In genomic region chr17:42224651-42225050, GRCh38 we compare ENCODE assay signal across 34 cellular contexts. TPM values are rescaled to one million over a fixed set of nuclear protein-coding genes. Genes with fewer than 3 reads are reported as not detected.
"Had no signal": no experiment of that assay in that cellular context is flagged by ENCODE, and none has a peak within 500 bp of the region (broad histone marks: within the 10 kb centered on the region; RNA-seq: fewer than 3 reads in every experiment).

No MANE protein-coding gene starts in this region.

- H3K27me3 Mint-ChIP-seq: activated CD8-positive, alpha-beta T cell treated with anti-CD3 and anti-CD28 coated beads for 36 hours; activated naive CD8-positive, alpha-beta T cell treated with anti-CD3 and anti-CD28 coated beads for 36 hours; natural killer cell treated with Interleukin-12 subunit alpha and Interleukin-12 subunit beta and Interleukin-15 and Interleukin-18, amount 100 ng/mL, for 72 hours; stimulated activated naive CD8-positive, alpha-beta T cell treated with anti-CD3 and anti-CD28 coated beads, Interleukin-15, amount 100 ng/mL, for 72 hours; T-cell; type B pancreatic cell had no signal

- H3K9me3 ChIP-seq: adrenal gland, body of pancreas, colonic mucosa, gastrocnemius medialis, left ventricle myocardium inferior, ovary, psoas muscle, sigmoid colon, uterus had no signal

- DNase-seq: activated CD4-positive, alpha-beta T cell treated with anti-CD3 and anti-CD28 coated beads for 48 hours; activated CD8-positive, alpha-beta T cell treated with anti-CD3 and anti-CD28 coated beads for 36 hours; activated naive CD4-positive, alpha-beta T cell; activated naive CD8-positive, alpha-beta T cell treated with anti-CD3 and anti-CD28 coated beads for 36 hours; adrenal gland; aorta; body of pancreas; cerebellar nuclear complex; colonic mucosa; dorsolateral prefrontal cortex; effector memory CD4-positive, alpha-beta T cell; erythroblast; gastrocnemius medialis; glutamatergic neuron; left ventricle myocardium inferior; mesendoderm; ovary; psoas muscle; sigmoid colon; small intestine; stimulated activated CD4-positive, alpha-beta T cell treated with anti-CD3 and anti-CD28 coated beads, Interleukin-4, amount 100 ng/mL, for 24 hours; stimulated activated naive CD8-positive, alpha-beta T cell treated with anti-CD3 and anti-CD28 coated beads, Interleukin-15, amount 100 ng/mL, for 72 hours; substantia nigra; T-cell; T-helper 9 cell; uterus had no signal

- H3K27me3 ChIP-seq: adrenal gland, body of pancreas, colonic mucosa, dorsolateral prefrontal cortex, gastrocnemius medialis, ovary, sigmoid colon, uterus had no signal

- H3K36me3 ChIP-seq: colonic mucosa, ovary, uterus had no signal

- ATAC-seq: activated CD8-positive, alpha-beta T cell treated with anti-CD3 and anti-CD28 coated beads for 36 hours; body of pancreas; gastrocnemius medialis; natural killer cell treated with Interleukin-12 subunit alpha and Interleukin-12 subunit beta and Interleukin-15 and Interleukin-18, amount 100 ng/mL, for 72 hours; psoas muscle; stimulated activated effector memory CD8-positive, alpha-beta T cell treated with anti-CD3 and anti-CD28 coated beads, Interleukin-12 subunit alpha, Interleukin-12 subunit beta, amount 100 ng/mL, for 72 hours; stimulated activated naive CD8-positive, alpha-beta T cell treated with anti-CD3 and anti-CD28 coated beads, Interleukin-15, amount 100 ng/mL, for 72 hours; T-cell had no signal

- H3K4me3 Mint-ChIP-seq: activated CD8-positive, alpha-beta T cell treated with anti-CD3 and anti-CD28 coated beads for 36 hours; activated naive CD8-positive, alpha-beta T cell treated with anti-CD3 and anti-CD28 coated beads for 36 hours; natural killer cell treated with Interleukin-12 subunit alpha and Interleukin-12 subunit beta and Interleukin-15 and Interleukin-18, amount 100 ng/mL, for 72 hours; stimulated activated effector memory CD8-positive, alpha-beta T cell treated with anti-CD3 and anti-CD28 coated beads, Interleukin-12 subunit alpha, Interleukin-12 subunit beta, amount 100 ng/mL, for 72 hours; stimulated activated naive CD8-positive, alpha-beta T cell treated with anti-CD3 and anti-CD28 coated beads, Interleukin-15, amount 100 ng/mL, for 72 hours; T-cell; type B pancreatic cell had no signal

- H3K4me1 ChIP-seq: body of pancreas, colonic mucosa, uterus had no signal

- H3K9me3 Mint-ChIP-seq: activated CD8-positive, alpha-beta T cell treated with anti-CD3 and anti-CD28 coated beads for 36 hours; activated naive CD8-positive, alpha-beta T cell treated with anti-CD3 and anti-CD28 coated beads for 36 hours; natural killer cell treated with Interleukin-12 subunit alpha and Interleukin-12 subunit beta and Interleukin-15 and Interleukin-18, amount 100 ng/mL, for 72 hours; stimulated activated effector memory CD8-positive, alpha-beta T cell treated with anti-CD3 and anti-CD28 coated beads, Interleukin-12 subunit alpha, Interleukin-12 subunit beta, amount 100 ng/mL, for 72 hours; stimulated activated naive CD8-positive, alpha-beta T cell treated with anti-CD3 and anti-CD28 coated beads, Interleukin-15, amount 100 ng/mL, for 72 hours; T-cell; type B pancreatic cell had no signal

- H3K27ac Mint-ChIP-seq: activated CD8-positive, alpha-beta T cell treated with anti-CD3 and anti-CD28 coated beads for 36 hours; stimulated activated effector memory CD8-positive, alpha-beta T cell treated with anti-CD3 and anti-CD28 coated beads, Interleukin-12 subunit alpha, Interleukin-12 subunit beta, amount 100 ng/mL, for 72 hours; type B pancreatic cell had no signal

- FAIRE-seq: islet of Langerhans, small intestine, TTC549 had no signal

- H3K27ac ChIP-seq: adrenal gland, body of pancreas, colonic mucosa, dorsolateral prefrontal cortex, gastrocnemius medialis, left ventricle myocardium inferior, ovary, psoas muscle, sigmoid colon, uterus, VCaP had no signal

- H3K4me3 ChIP-seq: adrenal gland, body of pancreas, colonic mucosa, dorsolateral prefrontal cortex, gastrocnemius medialis, left ventricle myocardium inferior, lung, ovary, psoas muscle, sigmoid colon, uterus had no signal

RNA-seq across cellular contexts. Expression of gene HCRT, which starts 39.4 kb away (rescaled TPM):
- total RNA-seq: activated CD8-positive, alpha-beta T cell treated with anti-CD3 and anti-CD28 coated beads for 36 hours; activated naive CD8-positive, alpha-beta T cell treated with anti-CD3 and anti-CD28 coated beads for 36 hours; adrenal gland; aorta; body of pancreas; colonic mucosa; gastrocnemius medialis; left ventricle myocardium inferior; lung; mononuclear cell; natural killer cell treated with Interleukin-12 subunit alpha and Interleukin-12 subunit beta and Interleukin-15 and Interleukin-18, amount 100 ng/mL, for 72 hours; ovary; psoas muscle; sigmoid colon; T-cell had no signal
- polyA plus RNA-seq: adrenal gland, aorta, lung, ovary, psoas muscle, sigmoid colon, small intestine had no signal

RNA-seq across cellular contexts. Expression of gene KCNH4, which starts 43.7 kb away (rescaled TPM):
- total RNA-seq: body of pancreas, gastrocnemius medialis, sigmoid colon had no signal
- polyA plus RNA-seq: aorta had no signal
